Comparison of ENCODE assay signal across 18 cellular contexts in genomic region chr10:101574354-101574753, GRCh38. TPM values are rescaled to one million over a fixed set of nuclear protein-coding genes. Genes with fewer than 3 reads are reported as not detected.
DNase-seq lines count a peak whose midpoint lies in the region; ATAC-seq and TF ChIP-seq lines count a peak whose summit lies in the region.
"Had no signal": no experiment of that assay in that cellular context is flagged by ENCODE, and none has a peak within 500 bp of the region (broad histone marks: within the 10 kb centered on the region; RNA-seq: fewer than 3 reads in every experiment).

No MANE protein-coding gene starts in this region.

- no peak overlapping the region for H3K14ac ChIP-seq in H9 (ENCODE audit: insufficient read depth, low read length)

- H4K20me1 ChIP-seq in H9 (ENCODE audit: control insufficient read depth, insufficient read depth, insufficient read length) = no peaks in the 10 kb centered on the region

- H3K4me1 Mint-ChIP-seq in H9 = peaks cover 20 to 30% of the 10 kb centered on the region in 2 experiments
- peaks cover 11% of the 10 kb centered on the region for H3K4me1 Mint-ChIP-seq in central memory CD8-positive, alpha-beta T cell

- no peak for TF ChIP-seq CTCF in A673 (conservative IDR thresholded peaks at IDR 0.05; ENCODE audit: low read depth, low read length)
- TF ChIP-seq CTCF in H9 (conservative IDR thresholded peaks at IDR 0.05) = no peak
- no peak for TF ChIP-seq CTCF in testis (IDR thresholded peaks at IDR 0.05)

- H2BK20ac ChIP-seq in H9 (ENCODE audit: low read depth, low read length, poor library complexity, severe bottlenecking) = no peak overlapping the region

- no peak overlapping the region for H3K56ac ChIP-seq in H9 (ENCODE audit: insufficient read length, low read depth, low read length)

- no peak overlapping the region for H4K8ac ChIP-seq in H9 (replicated peaks; ENCODE audit: insufficient read length, low read depth, low read length)

- no CpG with 5 or more reads among the region's 15 CpGs for WGBS in H9 (ENCODE audit: extremely low coverage, insufficient read length, low lambda C conversion rate)
- 60 to 75% methylated on average over 8 to 15 of the region's 15 CpGs for WGBS in testis, 2 donors

- H2BK15ac ChIP-seq in H9 (ENCODE audit: low read depth, low read length) = no peak overlapping the region

- no peak overlapping the region for H2BK120ac ChIP-seq in H9 (ENCODE audit: low read depth, low read length, poor library complexity, severe bottlenecking)

- intact Hi-C loops in A673 (cut with micrococcal nuclease; ENCODE audit: unreplicated experiment) = loop anchor here (5.0 kb wide), 2 partner anchors 272 to 412 kb away; no protein-coding TSS in a partner anchor
- intact Hi-C loops in sciatic nerve (cut with DNase I) = loop anchor here (5.0 kb wide), 1 partner anchor 362 kb away; no protein-coding TSS in a partner anchor
- intact Hi-C loops in testis (cut with DNase I; ENCODE audit: low total_unique reads) = no loop called here

- no peaks in the 10 kb centered on the region for H3K79me2 ChIP-seq in H9 (ENCODE audit: insufficient read depth, low read length)

- H4K91ac ChIP-seq in H9 (ENCODE audit: insufficient read length, low read depth, low read length) = no peak overlapping the region

- H3K9me3 Mint-ChIP-seq in H9 = peaks cover 3 to 8% of the 10 kb centered on the region in 2 experiments; a peak in 4 of 5 replicates
- no peaks in the 10 kb centered on the region for H3K9me3 Mint-ChIP-seq in central memory CD8-positive, alpha-beta T cell
- H3K9me3 Mint-ChIP-seq: CD4-positive, alpha-beta T cell had no signal

- no peaks in the 10 kb centered on the region for H3K36me3 ChIP-seq in A673 (ENCODE audit: insufficient read depth, low read length, poor library complexity, severe bottlenecking)
- no peaks in the 10 kb centered on the region for H3K36me3 ChIP-seq in testis (ENCODE audit: low read depth, missing control alignments)

- H3K4me1 ChIP-seq in A673 (ENCODE audit: insufficient read depth, low read length, poor library complexity, severe bottlenecking) (peaks cover 26% of the 10 kb centered on the region), H9 (ENCODE audit: insufficient read depth, low read length) (no peaks in the 10 kb centered on the region), testis (peaks cover 17% of the 10 kb centered on the region)

- no peak overlapping the region for H2BK12ac ChIP-seq in H9 (ENCODE audit: insufficient read length, low read depth, low read length)

- H3K23me2 ChIP-seq in H9 (ENCODE audit: insufficient read length, low read depth, low read length, poor library complexity, severe bottlenecking) = peaks cover 15% of the 10 kb centered on the region

- DNase-seq in A673 (ENCODE audit: low spot score) (no peak), H9 (no peak), sciatic nerve (ENCODE audit: low spot score) (peak; percentile 33), activated gamma-delta T cell treated with Interleukin-2 at 50 U/mL for 16 hours (no peak), testis (no peak)
- DNase-seq in central memory CD8-positive, alpha-beta T cell (ENCODE audit: low spot score in 2 of 2) = no peak
- DNase-seq: C1 segment of cervical spinal cord; CD4-positive, alpha-beta T cell; DMS153; DMS79 treated with DMSO at 0.1 percent for 48 hours; EL; HFFc6; IMR-90; KBM-7 had no signal

- H3K18ac ChIP-seq in H9 (ENCODE audit: insufficient read length, low read depth, low read length) = peak overlapping the region; percentile 9

- POLR2A ChIA-PET in A673 (lab: Charles Lee; ENCODE audit: low non-redundant PET) = no interaction called here

- H3K27me3 ChIP-seq in A673 (replicated peaks; ENCODE audit: insufficient read depth, low read depth, low read length, poor library complexity) (no peaks in the 10 kb centered on the region), H9 (ENCODE audit: insufficient read depth, low read length) (peaks cover 6% of the 10 kb centered on the region; the same call in 1 of the 2 replicates), testis (no peaks in the 10 kb centered on the region)

- H3K36me3 Mint-ChIP-seq in H9 (ENCODE audit: insufficient read depth in 1 of 3, low read depth in 3 of 3) = peaks cover 14 to 28% (median 27%) of the 10 kb centered on the region in 3 experiments
- peaks cover 3% of the 10 kb centered on the region for H3K36me3 Mint-ChIP-seq in central memory CD8-positive, alpha-beta T cell (ENCODE audit: insufficient read depth)

- no TSS peak for BruUV-seq in A673 (replicated peaks; lab: Mats Ljungman, UMichigan)

- H3K9me3 ChIP-seq in A673 (ENCODE audit: low read depth, low read length, poor library complexity, severe bottlenecking) (peaks cover 8% of the 10 kb centered on the region), H9 (ENCODE audit: control insufficient read depth, low read depth, low read length) (no peaks in the 10 kb centered on the region), testis (no peaks in the 10 kb centered on the region)

- no peak for ATAC-seq in central memory CD8-positive, alpha-beta T cell (replicated peaks; ENCODE audit: extremely low read depth, poor library complexity, severe bottlenecking)
- ATAC-seq in sciatic nerve = no peak
- ATAC-seq in HG02970 (IDR thresholded peaks at IDR 0.05; ENCODE audit: low FRiP score, unreplicated experiment) = no peak
- ATAC-seq: GM23338 had no signal

- no peak overlapping the region for H3K4me2 ChIP-seq in H9 (ENCODE audit: insufficient read depth, insufficient read length, low read length)
- H3K4me2 ChIP-seq: GM23338 had no signal

- no peak overlapping the region for H2BK5ac ChIP-seq in H9 (ENCODE audit: insufficient read length, low read length)

- H3K4me3 ChIP-seq in A673 (ENCODE audit: low read depth, low read length, poor library complexity, severe bottlenecking) = no peak overlapping the region
- H3K4me3 ChIP-seq in testis = no peak overlapping the region
- H3K4me3 ChIP-seq: GM23338, HAP-1 had no signal

- no peak overlapping the region for H2AFZ ChIP-seq in H9 (ENCODE audit: low read length)
- H2AFZ ChIP-seq: GM23338 had no signal

- H3K9ac ChIP-seq in H9 (ENCODE audit: extremely low read depth, insufficient read length, low read length) = no peak overlapping the region

- no peak overlapping the region for H3T11ph ChIP-seq in H9 (ENCODE audit: low read length)

- no peak overlapping the region for H3K4me3 Mint-ChIP-seq in H9
- H3K4me3 Mint-ChIP-seq in central memory CD8-positive, alpha-beta T cell = no peak overlapping the region
- H3K4me3 Mint-ChIP-seq: B cell; CD4-positive, alpha-beta T cell; GM23338; HFFc6 had no signal

- CTCF ChIA-PET in A673 (lab: Charles Lee) = interaction anchor here (1.2 kb wide), 1 partner anchor 360 kb away, joined by 3 read pairs; no protein-coding TSS in a partner anchor

- no peak overlapping the region for H2AK5ac ChIP-seq in H9 (ENCODE audit: insufficient read length, low read length)

- H3K27me3 Mint-ChIP-seq in H9 (ENCODE audit: low read depth) = peaks cover 48% of the 10 kb centered on the region
- H3K27me3 Mint-ChIP-seq in central memory CD8-positive, alpha-beta T cell = peaks cover 8% of the 10 kb centered on the region

- H3K79me1 ChIP-seq in H9 (ENCODE audit: insufficient read depth, low read depth, low read length, poor library complexity, severe bottlenecking) = no peaks in the 10 kb centered on the region

- H3K27ac ChIP-seq in A673 (ENCODE audit: low read depth, low read length, poor library complexity, severe bottlenecking) = peak overlapping the region; percentile 28
- no peak overlapping the region for H3K27ac ChIP-seq in H9 (ENCODE audit: insufficient read length, low read depth, low read length)
- H3K27ac ChIP-seq in testis = no peak overlapping the region

- no peak overlapping the region for H4K5ac ChIP-seq in H9 (ENCODE audit: insufficient read length, low read depth, low read length)

- no peak for TF ChIP-seq POLR2A in testis (IDR thresholded peaks at IDR 0.05)

- H3K4ac ChIP-seq in H9 (ENCODE audit: low read depth, low read length) = no peak overlapping the region

- H3K27ac Mint-ChIP-seq in H9 = no peak overlapping the region; a peak in 1 of 7 replicates
- H3K27ac Mint-ChIP-seq in central memory CD8-positive, alpha-beta T cell (ENCODE audit: low read depth) = peak overlapping the region; percentile 64
- H3K27ac Mint-ChIP-seq: B cell; CD4-positive, alpha-beta T cell; GM23338; HFFc6 had no signal

- H3K23ac ChIP-seq in H9 (ENCODE audit: insufficient read length, low read depth, low read length) = no peak overlapping the region

RNA-seq across cellular contexts. Expression of gene POLL, which starts 13.7 kb away (rescaled TPM):
- total RNA-seq in A673 (2021) (27.2 and 30.6 TPM in 2 replicates), H9 (2021) (30.4 and 30.8 TPM in 2 replicates), sciatic nerve (37.1 TPM), testis (10 to 100 TPM; 50.3 to 53.5 TPM)
- polyA plus RNA-seq in testis (ENCODE audit: insufficient read depth, low read depth, low replicate concordance) = 93.1 TPM

RNA-seq across cellular contexts. Expression of gene DPCD, which starts 13.8 kb away (rescaled TPM):
- 32.5 and 35.4 TPM in 2 replicates for total RNA-seq in A673 (2021)
- total RNA-seq in H9 (2021) = 20.7 and 21.8 TPM in 2 replicates
- 9.1 TPM for total RNA-seq in sciatic nerve
- total RNA-seq in testis = 10 to 100 TPM; 70.9 to 87.6 TPM
- polyA plus RNA-seq in testis (ENCODE audit: insufficient read depth, low read depth, low replicate concordance) = 267 TPM
